13 cellular contexts compared by ENCODE assay signal in the genomic region with DNA sequence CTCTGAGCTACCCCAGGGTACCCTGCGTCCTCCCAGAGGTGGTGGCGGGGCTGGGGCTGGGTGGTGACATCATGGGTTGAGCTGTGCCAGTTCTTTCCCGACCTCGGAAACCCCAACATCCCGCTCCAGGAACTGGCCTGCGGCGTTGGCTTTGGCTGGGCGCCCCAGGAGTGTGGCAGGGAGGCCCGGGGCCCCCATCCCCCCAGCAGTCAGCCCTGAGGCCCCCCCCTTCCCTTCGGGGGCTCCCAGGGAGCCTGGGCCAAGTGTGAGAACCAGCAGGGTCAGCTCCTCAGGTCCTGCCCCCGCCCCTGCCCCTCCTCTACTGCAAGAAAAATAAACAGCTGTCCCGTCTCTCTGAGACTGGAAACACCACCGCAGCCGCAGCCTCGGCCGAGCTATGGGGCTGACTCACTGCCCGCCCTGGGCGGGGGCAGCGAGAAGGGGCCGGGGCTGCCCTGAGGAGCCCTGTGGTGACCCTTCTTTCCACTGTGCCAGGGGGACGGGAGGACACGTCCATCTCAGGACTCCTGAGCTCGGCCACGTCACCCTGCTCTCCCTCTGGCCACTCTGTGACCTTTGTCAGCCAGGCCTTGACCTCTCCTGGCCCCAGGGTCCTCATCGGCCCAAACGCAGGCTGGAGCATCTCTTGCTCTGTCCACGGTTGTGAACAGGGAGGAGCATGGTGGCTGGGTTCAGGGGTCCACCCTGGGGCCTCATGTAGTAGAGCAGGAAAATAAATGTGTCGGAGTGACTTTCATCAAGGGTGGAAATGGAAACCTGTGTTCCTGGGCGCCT.
DNase-seq lines count a peak whose midpoint lies in the region; ATAC-seq and TF ChIP-seq lines count a peak whose summit lies in the region.
"Had no signal": no experiment of that assay in that cellular context is flagged by ENCODE, and none has a peak within 500 bp of the region (broad histone marks: within the 10 kb centered on the region; RNA-seq: fewer than 3 reads in every experiment).

No MANE protein-coding gene starts in this region.

- no peak overlapping the region for H3K4me3 Mint-ChIP-seq in activated naive CD8-positive, alpha-beta T cell treated with anti-CD3 and anti-CD28 coated beads, Interleukin-2, amount 50 U/mL, for 24 hours
- H3K4me3 Mint-ChIP-seq: activated T-helper 1 cell treated with anti-CD3 and anti-CD28 coated beads, Interleukin-12 subunit alpha, Interleukin-12 subunit beta, Interleukin-2, Interleukin-4 antibody, amounts not matched to agents 30 ng/mL and 10 ng/mL and 1 ng/mL, durations not matched to agents 14 hours and 24 hours and 36 hours; effector memory CD8-positive, alpha-beta T cell; memory B cell had no signal

- POLR2A ChIA-PET in HEK293 (lab: Yijun Ruan, JAX) = interaction anchor here (0.7 kb wide), 1 partner anchor 132 kb away, joined by 3 read pairs; no protein-coding TSS in a partner anchor

- H3K9me3 ChIP-seq in HEK293 (ENCODE audit: control insufficient read depth, insufficient read depth, low read depth, low read length) (no peaks in the 10 kb centered on the region), gastroesophageal sphincter (no peaks in the 10 kb centered on the region)

- no peaks in the 10 kb centered on the region for H3K9me3 Mint-ChIP-seq in activated naive CD8-positive, alpha-beta T cell treated with anti-CD3 and anti-CD28 coated beads, Interleukin-2, amount 50 U/mL, for 24 hours
- H3K9me3 Mint-ChIP-seq: activated T-helper 1 cell treated with anti-CD3 and anti-CD28 coated beads, Interleukin-12 subunit alpha, Interleukin-12 subunit beta, Interleukin-2, Interleukin-4 antibody, amounts not matched to agents 30 ng/mL and 10 ng/mL and 1 ng/mL, durations not matched to agents 14 hours and 24 hours and 36 hours; effector memory CD8-positive, alpha-beta T cell; memory B cell had no signal

- TF ChIP-seq EP300 in gastroesophageal sphincter (IDR thresholded peaks at IDR 0.05) = no peak

- CTCF ChIA-PET in HEK293 (lab: Yijun Ruan, JAX) = interaction anchor here (1.3 kb wide), 1 partner anchor 40 kb away, joined by 6 read pairs; no protein-coding TSS in a partner anchor

- DNase-seq in activated naive CD8-positive, alpha-beta T cell treated with anti-CD3 and anti-CD28 coated beads, Interleukin-2, amount 50 U/mL, for 24 hours = no peak
- peak; percentile 11 for DNase-seq in stimulated activated naive CD8-positive, alpha-beta T cell treated with anti-CD3 and anti-CD28 coated beads, Interleukin-15, Interleukin-2, amounts not matched to agents 100 U/mL and 50 U/mL, for 24 hours
- DNase-seq in NCI-H128 (lab: John Stamatoyannopoulos, UW; ENCODE audit: unreplicated experiment) (no peak), inferior parietal cortex (ENCODE audit: extremely low spot score) (no peak)
- DNase-seq: effector memory CD8-positive, alpha-beta T cell; NCI-H524; T-helper 9 cell had no signal

- no peak for TF ChIP-seq CTCF in HEK293 (tag by site-specific recombination; IDR thresholded peaks at IDR 0.05)
- no peak for TF ChIP-seq CTCF in gastroesophageal sphincter (IDR thresholded peaks at IDR 0.05)

- ATAC-seq in activated naive CD8-positive, alpha-beta T cell treated with anti-CD3 and anti-CD28 coated beads, Interleukin-2, amount 50 U/mL, for 24 hours = peak; percentile 44
- ATAC-seq in gastroesophageal sphincter = peak; percentile 46
- ATAC-seq in stimulated activated naive CD8-positive, alpha-beta T cell treated with anti-CD3 and anti-CD28 coated beads, Interleukin-15, Interleukin-2, amounts not matched to agents 100 U/mL and 50 U/mL, for 24 hours = no peak
- ATAC-seq in GM21619 (IDR thresholded peaks at IDR 0.05; ENCODE audit: unreplicated experiment) = no peak
- ATAC-seq: effector memory CD8-positive, alpha-beta T cell had no signal

- no peak for TF ChIP-seq POLR2A in gastroesophageal sphincter (IDR thresholded peaks at IDR 0.05)

- peaks cover 18% of the 10 kb centered on the region for H3K27me3 Mint-ChIP-seq in activated naive CD8-positive, alpha-beta T cell treated with anti-CD3 and anti-CD28 coated beads, Interleukin-2, amount 50 U/mL, for 24 hours

- H3K27ac Mint-ChIP-seq in activated naive CD8-positive, alpha-beta T cell treated with anti-CD3 and anti-CD28 coated beads, Interleukin-2, amount 50 U/mL, for 24 hours = no peak overlapping the region
- H3K27ac Mint-ChIP-seq: activated T-helper 1 cell treated with anti-CD3 and anti-CD28 coated beads, Interleukin-12 subunit alpha, Interleukin-12 subunit beta, Interleukin-2, Interleukin-4 antibody, amounts not matched to agents 30 ng/mL and 10 ng/mL and 1 ng/mL, durations not matched to agents 14 hours and 24 hours and 36 hours; effector memory CD8-positive, alpha-beta T cell; memory B cell had no signal

- no peaks in the 10 kb centered on the region for H3K36me3 Mint-ChIP-seq in activated naive CD8-positive, alpha-beta T cell treated with anti-CD3 and anti-CD28 coated beads, Interleukin-2, amount 50 U/mL, for 24 hours (ENCODE audit: low read depth)
- H3K36me3 Mint-ChIP-seq: memory B cell had no signal

- H3K27ac ChIP-seq in HEK293 (ENCODE audit: extremely low read depth, low read depth, low read length) (no peak overlapping the region), gastroesophageal sphincter (peak overlapping the region in 1 of 4 donors; percentile 44)
- H3K27ac ChIP-seq: HL-60 had no signal

- no peaks in the 10 kb centered on the region for H3K4me1 Mint-ChIP-seq in activated naive CD8-positive, alpha-beta T cell treated with anti-CD3 and anti-CD28 coated beads, Interleukin-2, amount 50 U/mL, for 24 hours
- H3K4me1 Mint-ChIP-seq: memory B cell had no signal

- H3K4me3 ChIP-seq in HEK293 (ENCODE audit: low read depth, low read length) (no peak overlapping the region), gastroesophageal sphincter (peak overlapping the region in 1 of 2 donors; percentile 18)

- H3K4me1 ChIP-seq in HEK293 (ENCODE audit: control insufficient read depth, insufficient read depth, low read length) (peaks cover 8% of the 10 kb centered on the region), gastroesophageal sphincter (peaks cover 0 to 21% (median 6%) of the 10 kb centered on the region in 3 donors)

- 53 to 100% methylated on average over 1 to 4 of the region's 29 CpGs for WGBS in gastroesophageal sphincter (ENCODE audit: low coverage in 1 of 2), 2 donors

- H3K36me3 ChIP-seq in HEK293 (ENCODE audit: control insufficient read depth in 2 of 2, insufficient read depth in 1 of 2, low read length in 2 of 2) (no peaks in the 10 kb centered on the region), gastroesophageal sphincter (no peaks in the 10 kb centered on the region)

- H3K27me3 ChIP-seq in gastroesophageal sphincter = peaks cover 56% of the 10 kb centered on the region

TF ChIP-seq in HEK293, 187 proteins besides CTCF, POLR2A, EP300 and RAD21:
- TF ChIP-seq ZNF555 (tag by site-specific recombination; conservative IDR thresholded peaks at IDR 0.05) (no peak), ZNF350 (tag by site-specific recombination; IDR thresholded peaks at IDR 0.05) (no peak), ZNF19 (tag by site-specific recombination; IDR thresholded peaks at IDR 0.05; ENCODE audit: low read depth) (no peak), ZBTB26 (tag by site-specific recombination; optimal IDR thresholded peaks at IDR 0.05) (no peak), TCF7L2 (IDR thresholded peaks at IDR 0.05; ENCODE audit: borderline replicate concordance, low read depth, low read length) (no peak), ZNF24 (tag by site-specific recombination; IDR thresholded peaks at IDR 0.05) (no peak), ZNF561 (tag by site-specific recombination; IDR thresholded peaks at IDR 0.05; ENCODE audit: borderline replicate concordance) (no peak), KLF1 (tag by site-specific recombination; IDR thresholded peaks at IDR 0.05) (peak; percentile 16; the same call in 1 of the 2 replicates), TRIM28 (IDR thresholded peaks at IDR 0.05; ENCODE audit: borderline replicate concordance, low read length) (no peak)
- TF ChIP-seq, protein P1, sequence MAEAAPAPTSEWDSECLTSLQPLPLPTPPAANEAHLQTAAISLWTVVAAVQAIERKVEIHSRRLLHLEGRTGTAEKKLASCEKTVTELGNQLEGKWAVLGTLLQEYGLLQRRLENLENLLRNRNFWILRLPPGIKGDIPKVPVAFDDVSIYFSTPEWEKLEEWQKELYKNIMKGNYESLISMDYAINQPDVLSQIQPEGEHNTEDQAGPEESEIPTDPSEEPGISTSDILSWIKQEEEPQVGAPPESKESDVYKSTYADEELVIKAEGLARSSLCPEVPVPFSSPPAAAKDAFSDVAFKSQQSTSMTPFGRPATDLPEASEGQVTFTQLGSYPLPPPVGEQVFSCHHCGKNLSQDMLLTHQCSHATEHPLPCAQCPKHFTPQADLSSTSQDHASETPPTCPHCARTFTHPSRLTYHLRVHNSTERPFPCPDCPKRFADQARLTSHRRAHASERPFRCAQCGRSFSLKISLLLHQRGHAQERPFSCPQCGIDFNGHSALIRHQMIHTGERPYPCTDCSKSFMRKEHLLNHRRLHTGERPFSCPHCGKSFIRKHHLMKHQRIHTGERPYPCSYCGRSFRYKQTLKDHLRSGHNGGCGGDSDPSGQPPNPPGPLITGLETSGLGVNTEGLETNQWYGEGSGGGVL (tag by site-specific recombination; IDR thresholded peaks at IDR 0.05) = peak; percentile 44; the same call in 1 of the 2 replicates
TF ChIP-seq in HEK293: peak in this region for 2.

Comparison
In these comparisons a context has a peak if more than half of its experiments do, and no peak if none do; other contexts are left out.
1. ATAC-seq: peak in activated naive CD8-positive, alpha-beta T cell treated with anti-CD3 and anti-CD28 coated beads, Interleukin-2, amount 50 U/mL, for 24 hours (single experiment) and gastroesophageal sphincter (single experiment); none in stimulated activated naive CD8-positive, alpha-beta T cell treated with anti-CD3 and anti-CD28 coated beads, Interleukin-15, Interleukin-2, amounts not matched to agents 100 U/mL and 50 U/mL, for 24 hours (single experiment) and GM21619 (single experiment).